8 cellular contexts compared by ENCODE assay signal in genomic region chr2:66432801-66433694, GRCh38. TPM values are rescaled to one million over a fixed set of nuclear protein-coding genes. Genes with fewer than 3 reads are reported as not detected.
DNase-seq lines count a peak whose midpoint lies in the region; ATAC-seq and TF ChIP-seq lines count a peak whose summit lies in the region.

No MANE protein-coding gene starts in this region.

- no peak overlapping the region for H3K27ac Mint-ChIP-seq in activated naive CD8-positive, alpha-beta T cell treated with anti-CD3 and anti-CD28 coated beads, Interleukin-2, amount 10 ng/mL, durations not matched to agents 7 days and 5 days
- H3K27ac Mint-ChIP-seq in naive thymus-derived CD4-positive, alpha-beta T cell = peak overlapping the region in 1 of 9 donors; percentile 13

- H3K9me3 Mint-ChIP-seq in activated naive CD8-positive, alpha-beta T cell treated with anti-CD3 and anti-CD28 coated beads, Interleukin-2, amount 10 ng/mL, durations not matched to agents 7 days and 5 days = no peaks in the 10 kb centered on the region
- H3K9me3 Mint-ChIP-seq in naive thymus-derived CD4-positive, alpha-beta T cell = peaks cover 0 to 3% (median 0%) of the 10 kb centered on the region in 11 donors

- peak overlapping the region; percentile 97 for H3K4me2 ChIP-seq in GM23248 (ENCODE audit: unreplicated experiment)

- peak overlapping the region; percentile 63 for H3K4me3 Mint-ChIP-seq in activated naive CD8-positive, alpha-beta T cell treated with anti-CD3 and anti-CD28 coated beads, Interleukin-2, amount 10 ng/mL, durations not matched to agents 7 days and 5 days
- H3K4me3 Mint-ChIP-seq in naive thymus-derived CD4-positive, alpha-beta T cell = peak overlapping the region; percentile 25 to 88 (median 72)

- no peak for TF ChIP-seq EP300 in gastroesophageal sphincter (IDR thresholded peaks at IDR 0.05)

- CTCF ChIA-PET in naive thymus-derived CD4-positive, alpha-beta T cell (lab: Charles Lee) = no interaction called here

- H3K79me2 ChIP-seq in ACC112 (ENCODE audit: control insufficient read depth, insufficient read depth, low read length, unreplicated experiment) = peaks cover 26% of the 10 kb centered on the region
- peaks cover 30% of the 10 kb centered on the region for H3K79me2 ChIP-seq in GM23248 (ENCODE audit: insufficient read depth)

- TF ChIP-seq CTCF in gastroesophageal sphincter (IDR thresholded peaks at IDR 0.05) (peak in 1 of 4 experiments; percentile 52), vagina (IDR thresholded peaks at IDR 0.05) (peak in 1 of 3 experiments; percentile 23)

- H3K27ac ChIP-seq in ACC112 (ENCODE audit: low read depth, low read length) (peak overlapping the region; percentile 72), GM23248 (peak overlapping the region; percentile 84), gastroesophageal sphincter (peak overlapping the region; percentile 90 to 98 (median 98)), vagina (peak overlapping the region; percentile 98)
- no peak overlapping the region for H3K27ac ChIP-seq in naive thymus-derived CD4-positive, alpha-beta T cell (ENCODE audit: low read depth, low read length)

- H2AFZ ChIP-seq in ACC112 (ENCODE audit: low read length, unreplicated experiment) (peak overlapping the region; percentile 99), GM23248 (peak overlapping the region; percentile 95)

- H4K20me1 ChIP-seq in GM23248 (ENCODE audit: insufficient read depth) = no peaks in the 10 kb centered on the region

- DNase-seq in GM23248 (peak; percentile 98), NCI-H345 (lab: John Stamatoyannopoulos, UW) (peak; percentile 98), vagina (ENCODE audit: extremely low spot score in 2 of 2) (no peak)
- DNase-seq in activated naive CD8-positive, alpha-beta T cell treated with anti-CD3 and anti-CD28 coated beads, Interleukin-2, amount 10 ng/mL, durations not matched to agents 7 days and 5 days = no peak
- DNase-seq in naive thymus-derived CD4-positive, alpha-beta T cell = no peak

- H3K4me1 ChIP-seq in ACC112 (ENCODE audit: control insufficient read depth, insufficient read depth, low read length, unreplicated experiment) = no peaks in the 10 kb centered on the region
- H3K4me1 ChIP-seq in GM23248 (ENCODE audit: insufficient read depth) = no peaks in the 10 kb centered on the region
- H3K4me1 ChIP-seq in gastroesophageal sphincter = peaks cover 0 to 48% (median 0%) of the 10 kb centered on the region in 3 donors
- H3K4me1 ChIP-seq in naive thymus-derived CD4-positive, alpha-beta T cell (ENCODE audit: control insufficient read depth in 2 of 2, insufficient read depth in 2 of 2, low read length in 2 of 2) = peaks cover 0 to 4% of the 10 kb centered on the region in 2 donors
- peaks cover 6% of the 10 kb centered on the region for H3K4me1 ChIP-seq in vagina

- no peaks in the 10 kb centered on the region for H3K36me3 Mint-ChIP-seq in activated naive CD8-positive, alpha-beta T cell treated with anti-CD3 and anti-CD28 coated beads, Interleukin-2, amount 10 ng/mL, durations not matched to agents 7 days and 5 days
- H3K36me3 Mint-ChIP-seq in naive thymus-derived CD4-positive, alpha-beta T cell = peaks cover 0 to 4% (median 0%) of the 10 kb centered on the region in 5 donors

- WGBS in GM23248 (ENCODE audit: low coverage in 1 of 2, low lambda C conversion rate in 2 of 2, missing lambda C conversion rate in 2 of 2), 2 experiments = 1% methylated on average over 49 to 51 of the region's 51 CpGs
- WGBS in gastroesophageal sphincter (ENCODE audit: low coverage in 1 of 2), 2 donors = 1 to 5% methylated on average over 7 to 22 of the region's 51 CpGs

- TF ChIP-seq POLR2A in gastroesophageal sphincter (IDR thresholded peaks at IDR 0.05) = peak; percentile 44 to 46
- TF ChIP-seq POLR2A in vagina (IDR thresholded peaks at IDR 0.05) = peak in 1 of 2 donors; percentile 66

- peaks cover 17% of the 10 kb centered on the region for H3K4me1 Mint-ChIP-seq in activated naive CD8-positive, alpha-beta T cell treated with anti-CD3 and anti-CD28 coated beads, Interleukin-2, amount 10 ng/mL, durations not matched to agents 7 days and 5 days
- peaks cover 20 to 43% (median 34%) of the 10 kb centered on the region in 7 donors for H3K4me1 Mint-ChIP-seq in naive thymus-derived CD4-positive, alpha-beta T cell

- H3K27me3 ChIP-seq in ACC112 (ENCODE audit: insufficient read depth, low read length) = peaks cover 5% of the 10 kb centered on the region; the same call in 1 of the 2 replicates
- H3K27me3 ChIP-seq in GM23248 (replicated peaks; ENCODE audit: insufficient read depth) = no peaks in the 10 kb centered on the region
- H3K27me3 ChIP-seq in gastroesophageal sphincter = no peaks in the 10 kb centered on the region
- peaks cover 0 to 10% of the 10 kb centered on the region in 2 donors for H3K27me3 ChIP-seq in naive thymus-derived CD4-positive, alpha-beta T cell (ENCODE audit: control insufficient read depth in 2 of 2, insufficient read depth in 2 of 2, low read length in 2 of 2)
- no peaks in the 10 kb centered on the region for H3K27me3 ChIP-seq in vagina

- in situ Hi-C loops in GM23248 (cut with MboI) = loop anchor here (10.0 to 25.0 kb wide), 4 partner anchors 804 to 1592 kb away; no protein-coding TSS in a partner anchor

- no peak for ATAC-seq in activated naive CD8-positive, alpha-beta T cell treated with anti-CD3 and anti-CD28 coated beads, Interleukin-2, amount 10 ng/mL, durations not matched to agents 7 days and 5 days (ENCODE audit: low read depth)
- ATAC-seq in gastroesophageal sphincter = peak; percentile 82
- ATAC-seq in naive thymus-derived CD4-positive, alpha-beta T cell = peak; percentile 32
- ATAC-seq in GM18870 (IDR thresholded peaks at IDR 0.05; ENCODE audit: unreplicated experiment) = no peak

- peak overlapping the region; percentile 96 for H3K4me3 ChIP-seq in ACC112 (ENCODE audit: low read depth, low read length)
- peak overlapping the region; percentile 97 for H3K4me3 ChIP-seq in GM23248
- peak overlapping the region; percentile 68 to 85 for H3K4me3 ChIP-seq in gastroesophageal sphincter
- H3K4me3 ChIP-seq in naive thymus-derived CD4-positive, alpha-beta T cell (ENCODE audit: low read length) = no peak overlapping the region
- H3K4me3 ChIP-seq in vagina = peak overlapping the region; percentile 72 to 77

- H3K9me3 ChIP-seq in GM23248 (ENCODE audit: low read depth) (no peaks in the 10 kb centered on the region), gastroesophageal sphincter (no peaks in the 10 kb centered on the region), vagina (no peaks in the 10 kb centered on the region)
- no peaks in the 10 kb centered on the region for H3K9me3 ChIP-seq in naive thymus-derived CD4-positive, alpha-beta T cell (ENCODE audit: control insufficient read depth in 2 of 3, low read length in 3 of 3)

- H3F3A ChIP-seq in GM23248 (ENCODE audit: insufficient read depth) = peaks cover 22% of the 10 kb centered on the region

- H3K9me2 ChIP-seq in GM23248 (ENCODE audit: insufficient read depth) = no peaks in the 10 kb centered on the region

- POLR2A ChIA-PET in activated naive CD8-positive, alpha-beta T cell treated with anti-CD3 and anti-CD28 coated beads, Interleukin-2, amount 10 ng/mL, durations not matched to agents 7 days and 5 days (lab: Charles Lee) = no interaction called here
- POLR2A ChIA-PET in naive thymus-derived CD4-positive, alpha-beta T cell (lab: Charles Lee) = no interaction called here

- peaks cover 79% of the 10 kb centered on the region for H3K27me3 Mint-ChIP-seq in activated naive CD8-positive, alpha-beta T cell treated with anti-CD3 and anti-CD28 coated beads, Interleukin-2, amount 10 ng/mL, durations not matched to agents 7 days and 5 days
- peaks cover 68 to 91% (median 88%) of the 10 kb centered on the region in 5 donors for H3K27me3 Mint-ChIP-seq in naive thymus-derived CD4-positive, alpha-beta T cell

- peak overlapping the region; percentile 95 for H3K9ac ChIP-seq in GM23248

- intact Hi-C loops in naive thymus-derived CD4-positive, alpha-beta T cell (cut with micrococcal nuclease) = no loop called here
- intact Hi-C loops in vagina (cut with DNase I) = loop anchor here (5.0 kb wide), 2 partner anchors 1219 to 1409 kb away; no protein-coding TSS in a partner anchor

- H3K36me3 ChIP-seq in ACC112 (ENCODE audit: insufficient read depth, low read length) (no peaks in the 10 kb centered on the region), GM23248 (ENCODE audit: low read depth) (no peaks in the 10 kb centered on the region), gastroesophageal sphincter (peaks cover 0 to 5% of the 10 kb centered on the region in 2 donors), vagina (no peaks in the 10 kb centered on the region)
- no peaks in the 10 kb centered on the region for H3K36me3 ChIP-seq in naive thymus-derived CD4-positive, alpha-beta T cell (ENCODE audit: control insufficient read depth in 2 of 3, insufficient read depth in 3 of 3, low read length in 3 of 3)

RNA-seq across cellular contexts. Expression of gene MEIS1, which starts 1.9 kb away (rescaled TPM):
- 19.1 and 21.4 TPM in 2 replicates for total RNA-seq in GM23248 (2014; rRNA removed; shearing (Covaris generic))
- polyA plus RNA-seq in GM23248 (2016; fragmentation: Nextera tagmentation; extraction: Ambion mirVana) = 44.3 and 44.4 TPM in 2 replicates
- total RNA-seq in activated naive CD8-positive, alpha-beta T cell treated with anti-CD3 and anti-CD28 coated beads, Interleukin-2, amount 10 ng/mL, durations not matched to agents 7 days and 5 days = not detected
- total RNA-seq in gastroesophageal sphincter (100 to 1,000 TPM; 114 to 305 (median 181) TPM), vagina (80.5 TPM)
- 1 to 10 TPM in 1 of 5 experiments, under 1 TPM in 2, not detected in 2; 0.05 to 5.6 (median 0.56) TPM for total RNA-seq in naive thymus-derived CD4-positive, alpha-beta T cell
- not detected for polyA plus RNA-seq in naive thymus-derived CD4-positive, alpha-beta T cell

Comparison
In these comparisons a context has a peak if more than half of its experiments do, and no peak if none do; other contexts are left out.
1. DNase-seq: peak in GM23248 (single experiment) and NCI-H345 (single experiment); none in activated naive CD8-positive, alpha-beta T cell treated with anti-CD3 and anti-CD28 coated beads, Interleukin-2, amount 10 ng/mL, durations not matched to agents 7 days and 5 days (single experiment), naive thymus-derived CD4-positive, alpha-beta T cell (0 of 9) and vagina (0 of 2).
2. ATAC-seq: peak in gastroesophageal sphincter (single experiment) and naive thymus-derived CD4-positive, alpha-beta T cell (single experiment); none in activated naive CD8-positive, alpha-beta T cell treated with anti-CD3 and anti-CD28 coated beads, Interleukin-2, amount 10 ng/mL, durations not matched to agents 7 days and 5 days (single experiment) and GM18870 (single experiment).